Comparison of ENCODE assay signal across 9 cellular contexts in the genomic region with DNA sequence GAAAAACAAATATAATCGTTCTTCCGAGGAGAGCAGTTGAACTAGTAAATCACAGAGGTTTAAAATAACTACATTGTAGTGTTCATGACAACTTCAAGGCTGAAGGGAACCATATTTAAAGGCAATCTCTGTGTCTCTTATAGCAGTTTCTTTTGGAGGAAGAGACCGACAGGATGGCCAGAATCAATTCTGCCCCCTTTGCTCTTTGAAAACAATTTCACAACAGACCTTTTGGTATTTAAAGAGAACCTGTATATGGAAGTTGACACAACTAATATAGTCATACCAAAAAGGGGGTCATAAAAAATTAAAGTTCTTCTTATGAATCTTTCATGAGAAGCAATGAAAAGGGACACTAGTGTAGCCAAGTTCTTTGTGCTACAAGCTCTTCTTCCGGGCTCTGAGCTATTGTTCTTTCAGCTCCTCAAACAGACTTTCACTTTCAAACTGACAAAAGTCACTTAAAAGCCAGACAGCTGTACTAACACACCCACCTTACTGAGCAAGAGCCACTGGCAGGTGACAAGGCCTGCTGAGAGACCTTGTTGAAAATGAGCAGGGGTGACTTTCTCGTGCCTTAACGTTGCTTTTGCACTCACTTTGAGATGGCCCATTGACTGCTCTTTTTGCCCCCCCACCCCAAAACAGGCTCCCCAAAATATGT. TPM values are rescaled to one million over a fixed set of nuclear protein-coding genes. Genes with fewer than 3 reads are reported as not detected.
DNase-seq lines count a peak whose midpoint lies in the region; ATAC-seq and TF ChIP-seq lines count a peak whose summit lies in the region.
"Had no signal": no experiment of that assay in that cellular context is flagged by ENCODE, and none has a peak within 500 bp of the region (broad histone marks: within the 10 kb centered on the region; RNA-seq: fewer than 3 reads in every experiment).

No MANE protein-coding gene starts in this region.

- H3K36me3 Mint-ChIP-seq in nephron progenitor cell (ENCODE audit: low read depth): peaks cover 59% of the 10 kb centered on the region

- no peak overlapping the region for H3K27ac ChIP-seq in ascending aorta
- H3K27ac ChIP-seq in left lung: no peak overlapping the region

- DNase-seq in NCI-H2171 treated with DMSO at 0.1 percent for 48 hours (lab: John Stamatoyannopoulos, UW): peak; percentile 15
- DNase-seq in NCI-H2171 (lab: John Stamatoyannopoulos, UW): no peak
- DNase-seq in NCI-H2196 treated with DMSO at 0.1 percent for 48 hours (lab: John Stamatoyannopoulos, UW; ENCODE audit: unreplicated experiment): peak; percentile 12
- no peak for DNase-seq in nephron progenitor cell
- no peak for DNase-seq in ascending aorta (ENCODE audit: low spot score in 2 of 2)
- no peak for DNase-seq in left lung
- DNase-seq: 8988T had no signal

- no peak overlapping the region for H3K4me3 ChIP-seq in ascending aorta
- H3K4me3 ChIP-seq in left lung: no peak overlapping the region

- H3K4me1 ChIP-seq in ascending aorta (no peaks in the 10 kb centered on the region), left lung (no peaks in the 10 kb centered on the region)

- peak overlapping the region; percentile 46 for H3K4me3 Mint-ChIP-seq in nephron progenitor cell

- H3K36me3 ChIP-seq in ascending aorta (no peaks in the 10 kb centered on the region), left lung (no peaks in the 10 kb centered on the region)

- no peaks in the 10 kb centered on the region for H3K27me3 Mint-ChIP-seq in nephron progenitor cell (ENCODE audit: low read depth, poor library complexity)

- intact Hi-C loops in ascending aorta (cut with DNase I) (no loop called here), left lung (cut with DNase I) (no loop called here)

- no peaks in the 10 kb centered on the region for H3K9me3 ChIP-seq in ascending aorta
- H3K9me3 ChIP-seq in left lung: no peaks in the 10 kb centered on the region

- peaks cover 71% of the 10 kb centered on the region for H3K4me1 Mint-ChIP-seq in nephron progenitor cell

- H3K9me3 Mint-ChIP-seq in nephron progenitor cell: no peaks in the 10 kb centered on the region

- peak overlapping the region; percentile 71 for H3K27ac Mint-ChIP-seq in nephron progenitor cell

- no peak for TF ChIP-seq CTCF in nephron progenitor cell (IDR thresholded peaks at IDR 0.05)
- no peak for TF ChIP-seq CTCF in ascending aorta (IDR thresholded peaks at IDR 0.05)
- no peak for TF ChIP-seq CTCF in left lung (IDR thresholded peaks at IDR 0.05)

- peak; percentile 96 for ATAC-seq in HG02852 (IDR thresholded peaks at IDR 0.05; ENCODE audit: unreplicated experiment)
- no peak for ATAC-seq in HG02981 (IDR thresholded peaks at IDR 0.05; ENCODE audit: unreplicated experiment)
- no peak for ATAC-seq in left lung

- no peaks in the 10 kb centered on the region for H3K27me3 ChIP-seq in ascending aorta
- H3K27me3 ChIP-seq in left lung: no peaks in the 10 kb centered on the region

RNA-seq across cellular contexts. Expression of gene PROX1, which starts 31.0 kb away (rescaled TPM):
- 0.32 TPM for total RNA-seq in ascending aorta
- 10 to 100 TPM in 1 of 2 donors, 1 to 10 TPM in 1; 6.2 to 15.3 TPM for total RNA-seq in left lung

Comparison
In these comparisons a context has a peak if more than half of its experiments do, and no peak if none do; other contexts are left out.
1. DNase-seq: peak in NCI-H2171 treated with DMSO at 0.1 percent for 48 hours (single experiment) and NCI-H2196 treated with DMSO at 0.1 percent for 48 hours (single experiment); none in NCI-H2171 (single experiment), nephron progenitor cell (single experiment), ascending aorta (0 of 2) and left lung (0 of 2).